In genomic region chr5:149638546-149639241, GRCh38 we compare ENCODE assay signal across 23 cellular contexts. TPM values are rescaled to one million over a fixed set of nuclear protein-coding genes. Genes with fewer than 3 reads are reported as not detected.
"Had no signal": no experiment of that assay in that cellular context is flagged by ENCODE, and none has a peak within 500 bp of the region (broad histone marks: within the 10 kb centered on the region; RNA-seq: fewer than 3 reads in every experiment).

No MANE protein-coding gene starts in this region.

- H3K27me3 Mint-ChIP-seq: stimulated activated naive CD8-positive, alpha-beta T cell treated with anti-CD3 and anti-CD28 coated beads, Interleukin-15, Interleukin-2, amounts not matched to agents 100 ng/mL and 50 ng/mL, for 24 hours had no signal

- H3K9me3 Mint-ChIP-seq: natural killer cell; stimulated activated naive B cell treated with anti-CD40 and anti-IgM and Interleukin-4, amounts not matched to agents 10 μg/mL and 1 μg/mL and 100 μg/mL, for 72 hours; stimulated activated naive CD8-positive, alpha-beta T cell treated with anti-CD3 and anti-CD28 coated beads, Interleukin-15, Interleukin-2, amounts not matched to agents 100 ng/mL and 50 ng/mL, for 24 hours had no signal

- H3K9me3 ChIP-seq: gastrocnemius medialis, ovary, psoas muscle, spleen, suprapubic skin, transverse colon, vagina had no signal

- DNase-seq: cortex of kidney; foreskin fibroblast; gastrocnemius medialis; head of caudate nucleus; mesendoderm; natural killer cell; occipital lobe; ovary; posterior cingulate gyrus; psoas muscle; right cardiac atrium; spleen; stimulated activated CD4-positive, alpha-beta T cell treated with anti-CD3 and anti-CD28 coated beads, Interleukin-4, amount 100 ng/mL, for 4 hours; stimulated activated naive B cell treated with anti-CD40 and anti-IgM and Interleukin-4, amounts not matched to agents 10 μg/mL and 1 μg/mL and 100 μg/mL, for 72 hours; transverse colon had no signal

- H3K36me3 Mint-ChIP-seq: natural killer cell; stimulated activated naive B cell treated with anti-CD40 and anti-IgM and Interleukin-4, amounts not matched to agents 10 μg/mL and 1 μg/mL and 100 μg/mL, for 72 hours had no signal

- FAIRE-seq: keratinocyte had no signal

- ATAC-seq: esophagus mucosa; gastrocnemius medialis; natural killer cell; psoas muscle; stimulated activated naive B cell treated with anti-CD40 and anti-IgM and Interleukin-4, amounts not matched to agents 10 μg/mL and 1 μg/mL and 100 μg/mL, for 72 hours had no signal

- H3K27ac Mint-ChIP-seq: natural killer cell; stimulated activated naive B cell treated with anti-CD40 and anti-IgM and Interleukin-4, amounts not matched to agents 10 μg/mL and 1 μg/mL and 100 μg/mL, for 72 hours; stimulated activated naive CD8-positive, alpha-beta T cell treated with anti-CD3 and anti-CD28 coated beads, Interleukin-15, Interleukin-2, amounts not matched to agents 100 ng/mL and 50 ng/mL, for 24 hours had no signal

- H3K4me3 ChIP-seq: gastrocnemius medialis, ovary, psoas muscle, skin epidermis, spleen, suprapubic skin, transverse colon, vagina had no signal

- H3K36me3 ChIP-seq: gastrocnemius medialis, ovary, spleen, suprapubic skin, transverse colon, vagina had no signal

- H3K27me3 ChIP-seq: gastrocnemius medialis, ovary, spleen, suprapubic skin, transverse colon, vagina had no signal

- H3K27ac ChIP-seq: epithelial cell of prostate, ovary, suprapubic skin had no signal

- H3K4me3 Mint-ChIP-seq: natural killer cell; stimulated activated naive B cell treated with anti-CD40 and anti-IgM and Interleukin-4, amounts not matched to agents 10 μg/mL and 1 μg/mL and 100 μg/mL, for 72 hours; stimulated activated naive CD8-positive, alpha-beta T cell treated with anti-CD3 and anti-CD28 coated beads, Interleukin-15, Interleukin-2, amounts not matched to agents 100 ng/mL and 50 ng/mL, for 24 hours had no signal

RNA-seq across cellular contexts. Expression of gene ARHGEF37, which starts 57.4 kb away (rescaled TPM):
- total RNA-seq: mononuclear cell had no signal
